ENCODE assay signal across 16 cellular contexts in the genomic region with DNA sequence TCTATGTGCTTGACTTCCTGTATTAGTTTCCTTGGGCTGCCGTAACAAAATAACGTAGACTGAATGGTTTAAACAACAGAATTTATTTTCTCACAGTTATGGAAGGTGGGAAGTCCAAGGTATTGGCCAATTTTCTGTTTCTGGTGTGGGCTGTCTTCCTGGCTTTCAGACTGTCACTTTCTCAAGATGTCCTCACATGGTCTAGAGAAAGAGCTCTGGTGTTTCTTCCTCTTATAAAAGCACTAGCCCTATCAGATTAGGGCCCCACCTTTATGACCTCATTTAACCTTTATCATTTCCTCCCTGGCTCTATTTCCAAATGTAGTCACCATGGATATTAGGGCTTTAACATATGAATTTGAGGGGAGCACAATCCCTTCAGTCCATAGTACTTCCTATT. TPM values are rescaled to one million over a fixed set of nuclear protein-coding genes. Genes with fewer than 3 reads are reported as not detected.
A peak's percentile ranks its signal among the peaks of the same experiment; 100 is the strongest.
DNase-seq lines count a peak whose midpoint lies in the region; ATAC-seq and TF ChIP-seq lines count a peak whose summit lies in the region.
"Had no signal": no experiment of that assay in that cellular context is flagged by ENCODE, and none has a peak within 500 bp of the region (broad histone marks: within the 10 kb centered on the region; RNA-seq: fewer than 3 reads in every experiment).

No MANE protein-coding gene starts in this region.

- no peaks in the 10 kb centered on the region for H3K9me2 ChIP-seq in OCI-LY1 (ENCODE audit: low read depth, low read length)

- H3K79me2 ChIP-seq in OCI-LY1 (ENCODE audit: insufficient read depth, low read length), result no peaks in the 10 kb centered on the region

- H3K36me3 ChIP-seq in OCI-LY1 (ENCODE audit: insufficient read depth, low read length) (no peaks in the 10 kb centered on the region), lower lobe of right lung (no peaks in the 10 kb centered on the region)

- H3K4me3 ChIP-seq in OCI-LY1 (ENCODE audit: low read depth, low read length, poor library complexity, severe bottlenecking) (no peak overlapping the region), lower lobe of right lung (no peak overlapping the region)
- H3K4me3 ChIP-seq: BLaER1 treated with 17β-estradiol and CSF1 and Interleukin-3, amounts not matched to agents 10 nM and 100 nM; SJSA1 had no signal

- H3K9ac ChIP-seq in OCI-LY1 (ENCODE audit: low read length), result no peak overlapping the region
- H3K9ac ChIP-seq: BLaER1 treated with 17β-estradiol and CSF1 and Interleukin-3, amounts not matched to agents 10 nM and 100 nM had no signal

- 0 out of 2 replicates have a peak overlapping the region, but pooled peaks have one; percentile 8 for H3K4me2 ChIP-seq in OCI-LY1 (ENCODE audit: low read length)

- H2AFZ ChIP-seq in OCI-LY1 (ENCODE audit: low read length), result no peak overlapping the region

- H3K27ac ChIP-seq in OCI-LY1 (ENCODE audit: low read depth, low read length, poor library complexity, severe bottlenecking) (no peak overlapping the region), lower lobe of right lung (no peak overlapping the region)
- H3K27ac ChIP-seq: SJSA1 had no signal

- no peaks in the 10 kb centered on the region for H3K9me3 ChIP-seq in OCI-LY1 (ENCODE audit: low read length)
- no peaks in the 10 kb centered on the region for H3K9me3 ChIP-seq in lower lobe of right lung
- H3K9me3 ChIP-seq: SJSA1 had no signal

- peak; percentile 11 to 36 for DNase-seq in NOMO-1 (lab: John Stamatoyannopoulos, UW; ENCODE audit: unreplicated experiment in 2 of 2)
- DNase-seq in NOMO-1 treated with dmso at 0.1 percent for 144 hours (lab: John Stamatoyannopoulos, UW; ENCODE audit: unreplicated experiment), result no peak
- DNase-seq in KBM-7, result peak; percentile 37
- DNase-seq in lower lobe of right lung, result no peak
- no peak for DNase-seq in amygdala (lab: John Stamatoyannopoulos, UW)
- DNase-seq in D341Med (ENCODE audit: low spot score), result no peak
- DNase-seq in NCI-H2227 (lab: John Stamatoyannopoulos, UW; ENCODE audit: unreplicated experiment), result no peak
- DNase-seq: 8988T, NCI-H1105 treated with DMSO at 0.1 percent for 48 hours, NCI-H1930, NCI-H2171 treated with DMSO at 0.1 percent for 48 hours, NCI-H510A, PC-3 had no signal

- no peaks in the 10 kb centered on the region for H3F3A ChIP-seq in OCI-LY1 (ENCODE audit: insufficient read depth, low read length)

- in situ Hi-C loops in KBM-7 (cut with MboI; ENCODE audit: low pct_unique_long_range_greater_than_20kb, low sequenced_read_pairs), result no loop called here

- intact Hi-C loops in lower lobe of right lung (cut with DNase I), result no loop called here

- TF ChIP-seq CTCF in OCI-LY1 (IDR thresholded peaks at IDR 0.05; ENCODE audit: low read length) (no peak), lower lobe of right lung (IDR thresholded peaks at IDR 0.05) (no peak)

- H3K27me3 ChIP-seq in OCI-LY1 (ENCODE audit: insufficient read depth, low read length) (no peaks in the 10 kb centered on the region), lower lobe of right lung (ENCODE audit: low read depth) (no peaks in the 10 kb centered on the region)
- H3K27me3 ChIP-seq: BLaER1 treated with 17β-estradiol and CSF1 and Interleukin-3, amounts not matched to agents 10 nM and 100 nM; SJSA1 had no signal

- peak; percentile 72 to 77 for ATAC-seq in lower lobe of right lung
- ATAC-seq: PC-3 had no signal

- H3K4me1 ChIP-seq in OCI-LY1 (ENCODE audit: insufficient read depth, low read length, severe bottlenecking) (peaks cover 30% of the 10 kb centered on the region), lower lobe of right lung (peaks cover 20% of the 10 kb centered on the region)
- H3K4me1 ChIP-seq: SJSA1 had no signal

- no peaks in the 10 kb centered on the region for H4K20me1 ChIP-seq in OCI-LY1 (ENCODE audit: insufficient read depth, low read length)

RNA-seq across cellular contexts. Expression of gene SPRED1, which starts 54.6 kb away (rescaled TPM):
- total RNA-seq in lower lobe of right lung, result 57.7 TPM

Comparison
In these comparisons a context has a peak if more than half of its experiments do, and no peak if none do; other contexts are left out.
1. DNase-seq: peak in NOMO-1 (2 of 2) and KBM-7 (single experiment); none in NOMO-1 treated with dmso at 0.1 percent for 144 hours (single experiment), lower lobe of right lung (single experiment), amygdala (0 of 56), D341Med (single experiment) and NCI-H2227 (single experiment).